In genomic region chr6:144661101-144661806, GRCh38 we compare ENCODE assay signal across 10 cellular contexts.
A peak's percentile ranks its signal among the peaks of the same experiment; 100 is the strongest.
DNase-seq lines count a peak whose midpoint lies in the region; ATAC-seq, FAIRE-seq and TF ChIP-seq lines count a peak whose summit lies in the region.
"Had no signal": no experiment of that assay in that cellular context is flagged by ENCODE, and none has a peak within 500 bp of the region (broad histone marks: within the 10 kb centered on the region; RNA-seq: fewer than 3 reads in every experiment).

No MANE protein-coding gene starts in this region.

- no peak overlapping the region for H3K9ac ChIP-seq in endodermal cell (ENCODE audit: extremely low read depth, low read length, poor library complexity, severe bottlenecking)

- H3K4me1 ChIP-seq in endodermal cell (ENCODE audit: control insufficient read depth, insufficient read depth, low read length), result peaks cover 27% of the 10 kb centered on the region

- peak; percentile 25 for DNase-seq in DMS153 (lab: John Stamatoyannopoulos, UW)
- peak; percentile 64 for DNase-seq in NCI-H2171 treated with DMSO at 0.1 percent for 48 hours (lab: John Stamatoyannopoulos, UW)
- peak; percentile 72 for DNase-seq in endodermal cell
- DNase-seq in natural killer cell, result no peak
- DNase-seq in activated naive CD4-positive, alpha-beta T cell treated with anti-CD3 and anti-CD28 coated beads, Interleukin-2, amount 10 ng/mL, durations not matched to agents 7 days and 5 days, result no peak
- DNase-seq in D721Med (ENCODE audit: insufficient read length, low spot score), result no peak
- DNase-seq in hepatic stellate cell (ENCODE audit: low spot score), result no peak
- DNase-seq: activated CD4-positive, CD25-positive, alpha-beta regulatory T cell; GDM1 had no signal

- FAIRE-seq in D721Med (lab: Jason Lieb, UNC), result no peak

- intact Hi-C loops in natural killer cell (cut with micrococcal nuclease), result no loop called here

- TF ChIP-seq POLR2A in GM18505 (IDR thresholded peaks at IDR 0.05; ENCODE audit: borderline replicate concordance, extremely low read depth, insufficient read depth, insufficient read length), result no peak

- H3K4me3 Mint-ChIP-seq in endodermal cell (peak overlapping the region; percentile 38), natural killer cell (peak overlapping the region; percentile 21)
- H3K4me3 Mint-ChIP-seq in activated naive CD4-positive, alpha-beta T cell treated with anti-CD3 and anti-CD28 coated beads, Interleukin-2, amount 10 ng/mL, durations not matched to agents 7 days and 5 days, result no peak overlapping the region

- H3K27me3 ChIP-seq in endodermal cell (ENCODE audit: control insufficient read depth, insufficient read depth, low read length, poor library complexity, severe bottlenecking), result no peaks in the 10 kb centered on the region

- peak overlapping the region; percentile 73 for H3K4me3 ChIP-seq in endodermal cell (ENCODE audit: low read length)

- H3K36me3 Mint-ChIP-seq in endodermal cell (ENCODE audit: low read depth), result no peaks in the 10 kb centered on the region
- H3K36me3 Mint-ChIP-seq in natural killer cell, result no peaks in the 10 kb centered on the region
- H3K36me3 Mint-ChIP-seq in activated naive CD4-positive, alpha-beta T cell treated with anti-CD3 and anti-CD28 coated beads, Interleukin-2, amount 10 ng/mL, durations not matched to agents 7 days and 5 days, result peaks cover 13% of the 10 kb centered on the region

- CTCF ChIA-PET in activated naive CD4-positive, alpha-beta T cell treated with anti-CD3 and anti-CD28 coated beads, Interleukin-2, amount 10 ng/mL, durations not matched to agents 7 days and 5 days (lab: Charles Lee), result no interaction called here

- H3K27ac Mint-ChIP-seq in endodermal cell (peak overlapping the region; percentile 21), natural killer cell (peak overlapping the region; percentile 85 to 88)
- no peak overlapping the region for H3K27ac Mint-ChIP-seq in activated naive CD4-positive, alpha-beta T cell treated with anti-CD3 and anti-CD28 coated beads, Interleukin-2, amount 10 ng/mL, durations not matched to agents 7 days and 5 days

- WGBS in endodermal cell (ENCODE audit: insufficient coverage in 1 of 2, insufficient read length in 1 of 2), 2 experiments, result 46 to 54% methylated on average over 3 to 8 of the region's 8 CpGs

- ATAC-seq in natural killer cell (no peak), GM18505 (IDR thresholded peaks at IDR 0.05; ENCODE audit: unreplicated experiment) (no peak)

- H3K27me3 Mint-ChIP-seq in endodermal cell (ENCODE audit: insufficient read depth), result no peaks in the 10 kb centered on the region
- no peaks in the 10 kb centered on the region for H3K27me3 Mint-ChIP-seq in natural killer cell (ENCODE audit: low read depth in 2 of 2)
- H3K27me3 Mint-ChIP-seq in activated naive CD4-positive, alpha-beta T cell treated with anti-CD3 and anti-CD28 coated beads, Interleukin-2, amount 10 ng/mL, durations not matched to agents 7 days and 5 days, result no peaks in the 10 kb centered on the region

- H3K9me3 ChIP-seq in endodermal cell (ENCODE audit: control insufficient read depth, low read length), result no peaks in the 10 kb centered on the region

- TF ChIP-seq CTCF in endodermal cell (conservative IDR thresholded peaks at IDR 0.05) (peak; percentile 47), natural killer cell (IDR thresholded peaks at IDR 0.05) (no peak), D721Med (IDR thresholded peaks at IDR 0.05; ENCODE audit: insufficient read depth, missing control alignments) (no peak)

- no peaks in the 10 kb centered on the region for H3K36me3 ChIP-seq in endodermal cell (ENCODE audit: control insufficient read depth, insufficient read depth, low read length)

- H3K9me3 Mint-ChIP-seq in endodermal cell (no peaks in the 10 kb centered on the region), natural killer cell (no peaks in the 10 kb centered on the region)
- no peaks in the 10 kb centered on the region for H3K9me3 Mint-ChIP-seq in activated naive CD4-positive, alpha-beta T cell treated with anti-CD3 and anti-CD28 coated beads, Interleukin-2, amount 10 ng/mL, durations not matched to agents 7 days and 5 days

- H3K4me1 Mint-ChIP-seq in endodermal cell (peaks cover 78% of the 10 kb centered on the region), natural killer cell (peaks cover 86 to 87% of the 10 kb centered on the region in 2 donors)
- peaks cover 31% of the 10 kb centered on the region for H3K4me1 Mint-ChIP-seq in activated naive CD4-positive, alpha-beta T cell treated with anti-CD3 and anti-CD28 coated beads, Interleukin-2, amount 10 ng/mL, durations not matched to agents 7 days and 5 days

- peak overlapping the region; percentile 52 for H3K27ac ChIP-seq in endodermal cell (ENCODE audit: low read depth, low read length)

Comparison
In these comparisons a context has a peak if more than half of its experiments do, and no peak if none do; other contexts are left out.
1. DNase-seq: peak in DMS153 (single experiment), NCI-H2171 treated with DMSO at 0.1 percent for 48 hours (single experiment) and endodermal cell (single experiment); none in natural killer cell (single experiment), activated naive CD4-positive, alpha-beta T cell treated with anti-CD3 and anti-CD28 coated beads, Interleukin-2, amount 10 ng/mL, durations not matched to agents 7 days and 5 days (single experiment), D721Med (single experiment) and hepatic stellate cell (single experiment).